In genomic region chr1:60727553-60727952, GRCh38 we compare ENCODE assay signal across 15 cellular contexts.
"Had no signal": no experiment of that assay in that cellular context is flagged by ENCODE, and none has a peak within 500 bp of the region (broad histone marks: within the 10 kb centered on the region; RNA-seq: fewer than 3 reads in every experiment).

No MANE protein-coding gene starts in this region.

- H3K4me3 ChIP-seq: ascending aorta, cardiac muscle cell, gastroesophageal sphincter, right lobe of liver, transverse colon had no signal

- H3K36me3 Mint-ChIP-seq: natural killer cell; stimulated activated memory B cell treated with anti-CD40 and anti-IgM and Interleukin-4, amounts not matched to agents 10 μg/mL and 1 μg/mL and 100 μg/mL, for 72 hours; T-cell had no signal

- H3K4me3 Mint-ChIP-seq: activated CD8-positive, alpha-beta T cell treated with anti-CD3 and anti-CD28 coated beads, Interleukin-2, amount 10 ng/mL, durations not matched to agents 7 days and 5 days; activated T-helper 1 cell treated with anti-CD3 and anti-CD28 coated beads, Interleukin-12 subunit alpha, Interleukin-12 subunit beta, Interleukin-2, Interleukin-4 antibody, amounts not matched to agents 30 ng/mL and 10 ng/mL and 1 ng/mL, durations not matched to agents 14 hours and 24 hours and 36 hours; natural killer cell; stimulated activated memory B cell treated with anti-CD40 and anti-IgM and Interleukin-4, amounts not matched to agents 10 μg/mL and 1 μg/mL and 100 μg/mL, for 72 hours; T-cell had no signal

- H3K4me1 Mint-ChIP-seq: natural killer cell; stimulated activated memory B cell treated with anti-CD40 and anti-IgM and Interleukin-4, amounts not matched to agents 10 μg/mL and 1 μg/mL and 100 μg/mL, for 72 hours; T-cell had no signal

- H3K36me3 ChIP-seq: ascending aorta, cardiac muscle cell, gastroesophageal sphincter, right lobe of liver, transverse colon had no signal

- H3K9me3 ChIP-seq: ascending aorta, gastroesophageal sphincter, right lobe of liver had no signal

- H3K27me3 Mint-ChIP-seq: stimulated activated memory B cell treated with anti-CD40 and anti-IgM and Interleukin-4, amounts not matched to agents 10 μg/mL and 1 μg/mL and 100 μg/mL, for 72 hours had no signal

- H3K9me3 Mint-ChIP-seq: activated T-helper 1 cell treated with anti-CD3 and anti-CD28 coated beads, Interleukin-12 subunit alpha, Interleukin-12 subunit beta, Interleukin-2, Interleukin-4 antibody, amounts not matched to agents 30 ng/mL and 10 ng/mL and 1 ng/mL, durations not matched to agents 14 hours and 24 hours and 36 hours had no signal

- H3K27ac ChIP-seq: ascending aorta, cardiac muscle cell, gastroesophageal sphincter, right lobe of liver, transverse colon had no signal

- H3K27me3 ChIP-seq: ascending aorta, cardiac muscle cell, gastroesophageal sphincter, right lobe of liver, transverse colon had no signal

- H3K4me1 ChIP-seq: ascending aorta, gastroesophageal sphincter, right lobe of liver, transverse colon had no signal

- H3K27ac Mint-ChIP-seq: activated CD8-positive, alpha-beta T cell treated with anti-CD3 and anti-CD28 coated beads, Interleukin-2, amount 10 ng/mL, durations not matched to agents 7 days and 5 days; activated T-helper 1 cell treated with anti-CD3 and anti-CD28 coated beads, Interleukin-12 subunit alpha, Interleukin-12 subunit beta, Interleukin-2, Interleukin-4 antibody, amounts not matched to agents 30 ng/mL and 10 ng/mL and 1 ng/mL, durations not matched to agents 14 hours and 24 hours and 36 hours; natural killer cell; stimulated activated memory B cell treated with anti-CD40 and anti-IgM and Interleukin-4, amounts not matched to agents 10 μg/mL and 1 μg/mL and 100 μg/mL, for 72 hours; T-cell had no signal

- DNase-seq: activated CD4-positive, alpha-beta T cell treated with anti-CD3 and anti-CD28 coated beads for 48 hours; activated CD8-positive, alpha-beta memory T cell treated with anti-CD3 and anti-CD28 coated beads, Interleukin-2, amount 50 U/mL, for 48 hours; activated CD8-positive, alpha-beta T cell treated with anti-CD3 and anti-CD28 coated beads, Interleukin-2, amount 10 ng/mL, durations not matched to agents 7 days and 5 days; activated naive CD4-positive, alpha-beta T cell; natural killer cell; posterior cingulate gyrus; right lobe of liver; T-cell; T1000; transverse colon had no signal

- ATAC-seq: activated CD8-positive, alpha-beta T cell treated with anti-CD3 and anti-CD28 coated beads, Interleukin-2, amount 10 ng/mL, durations not matched to agents 7 days and 5 days; gastroesophageal sphincter; natural killer cell; right lobe of liver; stimulated activated memory B cell treated with anti-CD40 and anti-IgM and Interleukin-4, amounts not matched to agents 10 μg/mL and 1 μg/mL and 100 μg/mL, for 72 hours; T-cell had no signal
